ENCODE assay signal across 20 cellular contexts in the genomic region with DNA sequence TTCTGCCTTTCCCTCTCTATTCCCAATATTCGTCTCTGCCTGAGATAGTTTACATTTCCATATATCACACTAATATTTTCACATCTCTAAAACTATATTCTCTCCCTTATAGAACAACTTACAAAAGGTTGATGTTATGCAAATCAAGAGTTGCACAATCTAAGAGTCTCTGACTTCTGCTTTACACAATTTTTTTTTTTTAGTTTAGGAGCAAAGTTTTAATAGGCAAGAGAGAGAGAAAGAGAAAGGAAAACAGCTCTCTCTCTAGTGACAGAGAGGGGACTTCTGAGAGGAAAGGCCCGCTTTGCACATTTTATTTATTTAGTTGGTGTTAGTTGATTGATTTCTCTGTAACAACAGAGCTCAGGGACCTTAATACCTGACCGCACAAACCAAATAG.
A peak's percentile ranks its signal among the peaks of the same experiment; 100 is the strongest.
DNase-seq lines count a peak whose midpoint lies in the region; ATAC-seq and TF ChIP-seq lines count a peak whose summit lies in the region.
"Had no signal": no experiment of that assay in that cellular context is flagged by ENCODE, and none has a peak within 500 bp of the region (broad histone marks: within the 10 kb centered on the region; RNA-seq: fewer than 3 reads in every experiment).

No MANE protein-coding gene starts in this region.

- H3K9me3 ChIP-seq in colonic mucosa = no peaks in the 10 kb centered on the region
- H3K9me3 ChIP-seq: Peyer's patch, SK-N-SH had no signal

- H3K4me3 ChIP-seq in colonic mucosa = no peak overlapping the region
- H3K4me3 ChIP-seq: lung, Peyer's patch had no signal

- no peaks in the 10 kb centered on the region for H3K36me3 ChIP-seq in colonic mucosa
- H3K36me3 ChIP-seq: Peyer's patch had no signal

- TF ChIP-seq CTCF in colonic mucosa (IDR thresholded peaks at IDR 0.05) = no peak

- ATAC-seq in GM19395 (IDR thresholded peaks at IDR 0.05; ENCODE audit: unreplicated experiment) = peak; percentile 60
- ATAC-seq in stimulated activated memory B cell treated with anti-CD40 and anti-IgM and Interleukin-4, amounts not matched to agents 10 μg/mL and 1 μg/mL and 100 μg/mL, for 72 hours = peak; percentile 66
- ATAC-seq: activated T-helper 17 cell treated with anti-CD3 and anti-CD28 coated beads, Interleukin-2, amount 50 U/mL, for 72 hours had no signal

- DNase-seq in Kasumi-1 (lab: John Stamatoyannopoulos, UW) (peak; percentile 8 to 11), colonic mucosa (no peak), pons (ENCODE audit: low spot score) (no peak), NCI-H226 (no peak)
- DNase-seq in activated CD4-positive, alpha-beta T cell treated with anti-CD3 and anti-CD28 coated beads for 4 hours = no peak
- DNase-seq: activated CD4-positive, CD25-positive, alpha-beta regulatory T cell treated with anti-CD3 and anti-CD28 coated beads, Interleukin-2, amount 50 U/mL, for 72 hours; activated naive CD8-positive, alpha-beta T cell treated with anti-CD3 and anti-CD28 coated beads, Interleukin-2, amount 10 ng/mL, durations not matched to agents 7 days and 5 days; Calu3; erythroblast; Karpas-422; NCI-H1436 treated with DMSO at 0.1 percent for 48 hours; NCI-H2171; Peyer's patch; SK-N-SH; stimulated activated CD4-positive, alpha-beta T cell treated with anti-CD3 and anti-CD28 coated beads, Interleukin-2, amount 100 ng/mL, for 48 hours; T1000 had no signal

- H3K36me3 Mint-ChIP-seq in stimulated activated memory B cell treated with anti-CD40 and anti-IgM and Interleukin-4, amounts not matched to agents 10 μg/mL and 1 μg/mL and 100 μg/mL, for 72 hours = peaks cover 6% of the 10 kb centered on the region
- H3K36me3 Mint-ChIP-seq: activated naive CD8-positive, alpha-beta T cell treated with anti-CD3 and anti-CD28 coated beads, Interleukin-2, amount 10 ng/mL, durations not matched to agents 7 days and 5 days had no signal

- H3K4me3 Mint-ChIP-seq in stimulated activated memory B cell treated with anti-CD40 and anti-IgM and Interleukin-4, amounts not matched to agents 10 μg/mL and 1 μg/mL and 100 μg/mL, for 72 hours = peak overlapping the region; percentile 24
- H3K4me3 Mint-ChIP-seq: activated naive CD8-positive, alpha-beta T cell treated with anti-CD3 and anti-CD28 coated beads, Interleukin-2, amount 10 ng/mL, durations not matched to agents 7 days and 5 days; activated T-helper 17 cell treated with anti-CD3 and anti-CD28 coated beads, Interleukin-2, amount 50 U/mL, for 72 hours had no signal

- intact Hi-C loops in colonic mucosa (cut with DNase I) = no loop called here

- peak overlapping the region; percentile 68 for H3K27ac Mint-ChIP-seq in stimulated activated memory B cell treated with anti-CD40 and anti-IgM and Interleukin-4, amounts not matched to agents 10 μg/mL and 1 μg/mL and 100 μg/mL, for 72 hours
- H3K27ac Mint-ChIP-seq: activated naive CD8-positive, alpha-beta T cell treated with anti-CD3 and anti-CD28 coated beads, Interleukin-2, amount 10 ng/mL, durations not matched to agents 7 days and 5 days; activated T-helper 17 cell treated with anti-CD3 and anti-CD28 coated beads, Interleukin-2, amount 50 U/mL, for 72 hours had no signal

- no peak overlapping the region for H3K9ac ChIP-seq in colonic mucosa (ENCODE audit: low read depth in 2 of 2, low read length in 2 of 2)
- H3K9ac ChIP-seq: SK-N-SH had no signal

- no peaks in the 10 kb centered on the region for H3K27me3 Mint-ChIP-seq in stimulated activated memory B cell treated with anti-CD40 and anti-IgM and Interleukin-4, amounts not matched to agents 10 μg/mL and 1 μg/mL and 100 μg/mL, for 72 hours
- H3K27me3 Mint-ChIP-seq: activated naive CD8-positive, alpha-beta T cell treated with anti-CD3 and anti-CD28 coated beads, Interleukin-2, amount 10 ng/mL, durations not matched to agents 7 days and 5 days; activated T-helper 17 cell treated with anti-CD3 and anti-CD28 coated beads, Interleukin-2, amount 50 U/mL, for 72 hours had no signal

- H3K4me1 ChIP-seq in colonic mucosa = no peaks in the 10 kb centered on the region
- H3K4me1 ChIP-seq: Peyer's patch had no signal

- peak overlapping the region; percentile 7 for H3K27ac ChIP-seq in colonic mucosa

- peaks cover 14% of the 10 kb centered on the region for H3K4me1 Mint-ChIP-seq in stimulated activated memory B cell treated with anti-CD40 and anti-IgM and Interleukin-4, amounts not matched to agents 10 μg/mL and 1 μg/mL and 100 μg/mL, for 72 hours
- H3K4me1 Mint-ChIP-seq: activated naive CD8-positive, alpha-beta T cell treated with anti-CD3 and anti-CD28 coated beads, Interleukin-2, amount 10 ng/mL, durations not matched to agents 7 days and 5 days; activated T-helper 17 cell treated with anti-CD3 and anti-CD28 coated beads, Interleukin-2, amount 50 U/mL, for 72 hours had no signal

- H3K9me3 Mint-ChIP-seq in stimulated activated memory B cell treated with anti-CD40 and anti-IgM and Interleukin-4, amounts not matched to agents 10 μg/mL and 1 μg/mL and 100 μg/mL, for 72 hours = peaks cover 3% of the 10 kb centered on the region

- no peaks in the 10 kb centered on the region for H3K27me3 ChIP-seq in colonic mucosa
- H3K27me3 ChIP-seq: Peyer's patch had no signal

Comparison
In these comparisons a context has a peak if more than half of its experiments do, and no peak if none do; other contexts are left out.
1. DNase-seq: peak in Kasumi-1 (2 of 2); none in colonic mucosa (single experiment), pons (single experiment), activated CD4-positive, alpha-beta T cell treated with anti-CD3 and anti-CD28 coated beads for 4 hours (0 of 2) and NCI-H226 (single experiment).